23 cellular contexts compared by ENCODE assay signal in the genomic region with DNA sequence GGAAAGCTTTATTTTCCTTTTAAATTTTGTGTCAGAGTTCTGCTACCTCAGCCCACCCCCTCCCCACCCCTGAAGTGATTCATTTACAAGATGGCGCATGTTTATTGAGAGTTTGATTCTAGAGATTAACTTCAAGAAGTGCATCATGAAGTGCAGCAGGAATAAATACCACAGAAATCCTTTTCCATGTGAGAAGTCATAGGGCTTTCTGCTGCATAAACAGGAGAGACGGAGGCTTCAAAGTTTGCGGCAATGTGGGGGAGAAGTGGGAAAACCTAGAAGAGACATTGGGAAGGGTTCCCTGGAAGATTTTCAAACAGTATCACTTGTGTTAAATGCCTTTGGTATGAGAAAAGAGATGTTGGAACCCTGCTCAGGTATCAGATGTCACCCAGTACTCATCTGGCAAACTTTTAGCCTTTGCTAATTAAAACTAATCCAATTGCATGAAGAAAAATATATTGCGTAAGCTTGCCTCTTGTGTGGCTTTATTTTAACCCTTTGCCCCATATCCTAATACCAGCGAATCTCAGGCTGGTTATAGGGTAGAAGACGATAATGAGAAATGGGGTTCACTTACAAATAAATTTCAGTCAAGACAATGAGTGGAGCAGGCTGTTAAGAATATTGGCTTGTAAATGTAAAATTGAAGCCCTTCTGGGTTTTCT. TPM values are rescaled to one million over a fixed set of nuclear protein-coding genes. Genes with fewer than 3 reads are reported as not detected.
DNase-seq lines count a peak whose midpoint lies in the region; ATAC-seq, FAIRE-seq and TF ChIP-seq lines count a peak whose summit lies in the region.
"Had no signal": no experiment of that assay in that cellular context is flagged by ENCODE, and none has a peak within 500 bp of the region (broad histone marks: within the 10 kb centered on the region; RNA-seq: fewer than 3 reads in every experiment).

No MANE protein-coding gene starts in this region.

- no peak overlapping the region for H3K27ac Mint-ChIP-seq in astrocyte (ENCODE audit: unreplicated experiment)
- H3K27ac Mint-ChIP-seq in activated naive CD8-positive, alpha-beta T cell treated with anti-CD3 and anti-CD28 coated beads for 36 hours: no peak overlapping the region
- H3K27ac Mint-ChIP-seq: GM23338, HFFc6 had no signal

- TF ChIP-seq RAD21 in A549 (conservative IDR thresholded peaks at IDR 0.05 in 1 of 2, IDR thresholded peaks at IDR 0.05 in 1 of 2): no peak

- intact Hi-C loops in kidney (cut with DNase I): no loop called here

- POLR2A ChIA-PET in A549 (lab: Yijun Ruan, JAX): no interaction called here

- no peaks in the 10 kb centered on the region for H3K36me3 Mint-ChIP-seq in astrocyte (ENCODE audit: low read depth, unreplicated experiment)
- H3K36me3 Mint-ChIP-seq in activated naive CD8-positive, alpha-beta T cell treated with anti-CD3 and anti-CD28 coated beads for 36 hours: no peaks in the 10 kb centered on the region

- TF ChIP-seq EP300 in A549 (IDR thresholded peaks at IDR 0.05) (no peak), tibial nerve (IDR thresholded peaks at IDR 0.05) (no peak)

- H3K4me3 ChIP-seq in A549: no peak overlapping the region
- no peak overlapping the region for H3K4me3 ChIP-seq in astrocyte (ENCODE audit: insufficient read depth, low read depth, low read length)
- no peak overlapping the region for H3K4me3 ChIP-seq in keratinocyte (ENCODE audit: control insufficient read depth in 2 of 3, extremely low read depth in 1 of 3, insufficient read depth in 2 of 3, low read depth in 1 of 3, low read length in 3 of 3)
- no peak overlapping the region for H3K4me3 ChIP-seq in tibial nerve
- H3K4me3 ChIP-seq in kidney (ENCODE audit: low read length in 2 of 2): no peak overlapping the region
- H3K4me3 ChIP-seq: GM23338 had no signal

- H3K9me3 Mint-ChIP-seq in astrocyte (ENCODE audit: unreplicated experiment): no peaks in the 10 kb centered on the region
- H3K9me3 Mint-ChIP-seq in activated naive CD8-positive, alpha-beta T cell treated with anti-CD3 and anti-CD28 coated beads for 36 hours: no peaks in the 10 kb centered on the region
- H3K9me3 Mint-ChIP-seq: GM23338, HFFc6 had no signal

- peaks cover 22% of the 10 kb centered on the region for H4K20me1 ChIP-seq in astrocyte (ENCODE audit: insufficient read depth, low read length)
- no peaks in the 10 kb centered on the region for H4K20me1 ChIP-seq in keratinocyte (ENCODE audit: control insufficient read depth, extremely low read depth, insufficient read depth, low read length)

- no peaks in the 10 kb centered on the region for H3K27me3 Mint-ChIP-seq in astrocyte (ENCODE audit: low read depth, unreplicated experiment)
- H3K27me3 Mint-ChIP-seq in activated naive CD8-positive, alpha-beta T cell treated with anti-CD3 and anti-CD28 coated beads for 36 hours: peaks cover 21% of the 10 kb centered on the region

- H3K79me2 ChIP-seq in astrocyte (ENCODE audit: insufficient read depth, low read length) (peaks cover 86% of the 10 kb centered on the region), keratinocyte (ENCODE audit: control insufficient read depth, insufficient read depth, low read length) (peaks cover 62% of the 10 kb centered on the region)

- TF ChIP-seq CTCF in A549 (IDR thresholded peaks at IDR 0.05) (no peak), astrocyte (IDR thresholded peaks at IDR 0.05; ENCODE audit: insufficient read depth, low read depth, low read length) (no peak), keratinocyte (optimal IDR thresholded peaks at IDR 0.05 in 1 of 3, IDR thresholded peaks at IDR 0.05 in 1 of 3, conservative IDR thresholded peaks at IDR 0.05 in 1 of 3; ENCODE audit: extremely low read depth in 1 of 3, insufficient read depth in 2 of 3, low read length in 3 of 3) (no peak), tibial nerve (IDR thresholded peaks at IDR 0.05) (no peak), kidney (IDR thresholded peaks at IDR 0.05; ENCODE audit: borderline replicate concordance, extremely low read depth, insufficient read depth) (no peak)

- peaks cover 2% of the 10 kb centered on the region for H3K4me1 Mint-ChIP-seq in astrocyte (ENCODE audit: low read depth, unreplicated experiment)
- no peaks in the 10 kb centered on the region for H3K4me1 Mint-ChIP-seq in activated naive CD8-positive, alpha-beta T cell treated with anti-CD3 and anti-CD28 coated beads for 36 hours

- H3K4me1 ChIP-seq in A549 (no peaks in the 10 kb centered on the region), astrocyte (ENCODE audit: insufficient read depth, low read length) (no peaks in the 10 kb centered on the region), keratinocyte (ENCODE audit: control insufficient read depth, extremely low read depth, insufficient read depth, low read length) (peaks cover 8% of the 10 kb centered on the region), tibial nerve (no peaks in the 10 kb centered on the region), kidney (ENCODE audit: control insufficient read depth in 1 of 2, insufficient read depth in 1 of 2, low read depth in 1 of 2, low read length in 2 of 2) (no peaks in the 10 kb centered on the region)

- H3K36me3 ChIP-seq in astrocyte (ENCODE audit: insufficient read depth, low read length) (no peaks in the 10 kb centered on the region), keratinocyte (ENCODE audit: control insufficient read depth in 2 of 2, extremely low read depth in 1 of 2, insufficient read depth in 2 of 2, low read length in 2 of 2) (no peaks in the 10 kb centered on the region), tibial nerve (no peaks in the 10 kb centered on the region), kidney (ENCODE audit: control insufficient read depth in 1 of 2, insufficient read depth in 2 of 2, low read length in 2 of 2) (no peaks in the 10 kb centered on the region)

- no peak for ATAC-seq in A549
- ATAC-seq: GM23338 had no signal

- no peak overlapping the region for H3K4me3 Mint-ChIP-seq in astrocyte (ENCODE audit: unreplicated experiment)
- H3K4me3 Mint-ChIP-seq in activated naive CD8-positive, alpha-beta T cell treated with anti-CD3 and anti-CD28 coated beads for 36 hours: no peak overlapping the region
- H3K4me3 Mint-ChIP-seq: GM23338, HFFc6 had no signal

- peak; percentile 79 for FAIRE-seq in A549 (lab: Jason Lieb, UNC)
- FAIRE-seq in astrocyte (lab: Jason Lieb, UNC): peak; percentile 94
- peak; percentile 48 for FAIRE-seq in keratinocyte (lab: Jason Lieb, UNC)
- no peak for FAIRE-seq in kidney (lab: Jason Lieb, UNC)
- FAIRE-seq: A204.1, GM12891, GM18507 had no signal

- no peak overlapping the region for H3K9ac ChIP-seq in astrocyte (ENCODE audit: low read length)
- no peak overlapping the region for H3K9ac ChIP-seq in keratinocyte (ENCODE audit: control insufficient read depth, extremely low read depth, insufficient read depth, low read length)
- no peak overlapping the region for H3K9ac ChIP-seq in kidney (ENCODE audit: low read length in 2 of 2)

- CTCF ChIA-PET in A549 (lab: Yijun Ruan, JAX): no interaction called here

- WGBS in A549 (ENCODE audit: missing lambda C conversion rate): 95% methylated on average over 6 of the region's 6 CpGs
- 76 to 90% methylated on average over 6 of the region's 6 CpGs for WGBS in tibial nerve, 2 donors

- DNase-seq in A549 (ENCODE audit: low read depth in 1 of 2, low spot score in 1 of 2): no peak
- DNase-seq in H4 (ENCODE audit: low spot score): peak; percentile 80
- no peak for DNase-seq in astrocyte (ENCODE audit: low read depth)
- no peak for DNase-seq in keratinocyte (ENCODE audit: low read depth, low spot score)
- no peak for DNase-seq in tibial nerve (ENCODE audit: low spot score in 2 of 2)
- no peak for DNase-seq in kidney
- no peak for DNase-seq in activated gamma-delta T cell treated with Interleukin-2 at 50 U/mL for 16 hours
- no peak for DNase-seq in activated naive CD8-positive, alpha-beta T cell treated with anti-CD3 and anti-CD28 coated beads for 36 hours
- DNase-seq: DMS 273 treated with DMSO at 0.1 percent for 48 hours, GF-D8, HFFc6, Karpas-422, MM.1S, NCI-H1105, NCI-H1694, NCI-H2227 treated with DMSO at 0.1 percent for 48 hours, SIG-M5 had no signal

- no peak overlapping the region for H2AFZ ChIP-seq in astrocyte (ENCODE audit: low read depth, low read length)
- no peak overlapping the region for H2AFZ ChIP-seq in keratinocyte (ENCODE audit: control insufficient read depth, low read length)
- H2AFZ ChIP-seq: GM23338 had no signal

- no peaks in the 10 kb centered on the region for H3K27me3 ChIP-seq in astrocyte (ENCODE audit: insufficient read depth, low read length)
- H3K27me3 ChIP-seq in keratinocyte (ENCODE audit: control insufficient read depth, extremely low read depth, insufficient read depth, low read length): no peaks in the 10 kb centered on the region
- H3K27me3 ChIP-seq in tibial nerve: no peaks in the 10 kb centered on the region

- dilution Hi-C loops in keratinocyte (cut with MboI; ENCODE audit: extremely low pct_ligation_motif_present, low sequenced_read_pairs): no loop called here

- H3K9me1 ChIP-seq in keratinocyte (ENCODE audit: control insufficient read depth, extremely low read depth, insufficient read depth, low read length): no peaks in the 10 kb centered on the region

- H3K9me3 ChIP-seq in A549 (no peaks in the 10 kb centered on the region), astrocyte (ENCODE audit: insufficient read depth, low read depth, low read length) (no peaks in the 10 kb centered on the region), keratinocyte (ENCODE audit: control insufficient read depth, low read depth, low read length) (no peaks in the 10 kb centered on the region), tibial nerve (no peaks in the 10 kb centered on the region), kidney (ENCODE audit: control insufficient read depth in 1 of 2, low read length in 2 of 2) (no peaks in the 10 kb centered on the region)

- H3K27ac ChIP-seq in A549 (no peak overlapping the region), astrocyte (ENCODE audit: low read depth, low read length) (no peak overlapping the region), keratinocyte (ENCODE audit: control insufficient read depth, insufficient read depth, low read length) (peak overlapping the region; percentile 23), tibial nerve (no peak overlapping the region), kidney (ENCODE audit: low read depth in 2 of 2, low read length in 2 of 2) (no peak overlapping the region)
- H3K27ac ChIP-seq: C4-2B had no signal

- TF ChIP-seq POLR2A in A549 (IDR thresholded peaks at IDR 0.05; ENCODE audit: low read length): no peak
- TF ChIP-seq POLR2A in tibial nerve (IDR thresholded peaks at IDR 0.05): no peak

- H3K4me2 ChIP-seq in A549: no peak overlapping the region
- H3K4me2 ChIP-seq in astrocyte (ENCODE audit: low read length): no peak overlapping the region
- peak overlapping the region; percentile 50 for H3K4me2 ChIP-seq in keratinocyte (ENCODE audit: control insufficient read depth, extremely low read depth, insufficient read depth, low read depth, low read length)
- H3K4me2 ChIP-seq: GM23338 had no signal

RNA-seq across cellular contexts. Expression of a gene that starts 15.5 kb away (rescaled TPM):
- polyA plus RNA-seq in A549 (2011; rRNA removed) (5.0 and 9.9 TPM in 2 replicates), A549 (2017; fragmentation: RNase III; extraction: RNeasy Plus Mini Kit Qiagen cat#74134 plus additional on column Dnase treatment) (3.6 to 4.3 TPM (median 4.2 TPM) in 3 replicates), keratinocyte (3.6 to 5.4 TPM (median 3.7 TPM) in 3 replicates), kidney (ENCODE audit: insufficient read depth, low read depth, low replicate concordance) (3.1 TPM)
- 0.91 and 1.1 TPM in 2 replicates for polyA plus RNA-seq in A549 (2012; cell fraction: cytosol; rRNA removed)
- 3.0 and 3.6 TPM in 2 replicates for polyA plus RNA-seq in A549 (2012; cell fraction: nucleus; rRNA removed)
- polyA minus RNA-seq in A549 (2011; rRNA and poly(A)+ RNA removed): 9.6 and 12.5 TPM in 2 replicates
- total RNA-seq in H4 (2014; rRNA removed; shearing (Covaris generic)): 5.9 and 6.4 TPM in 2 replicates
- total RNA-seq in astrocyte (6.6 and 8.1 TPM in 2 replicates), tibial nerve (10 to 100 TPM; 13.2 to 39.0 (median 31.5) TPM), kidney (28.9 TPM)
- polyA plus RNA-seq in keratinocyte (2011; ENCODE audit: low read depth): 3.3 TPM
- polyA plus RNA-seq in keratinocyte (2011; cell fraction: cytosol; rRNA removed): 1.8 and 2.3 TPM in 2 replicates
- polyA plus RNA-seq in keratinocyte (2011; cell fraction: nucleus; rRNA removed): 11.5 and 12.4 TPM in 2 replicates
- 2.5 and 5.1 TPM in 2 replicates for polyA plus RNA-seq in keratinocyte (2012; ENCODE audit: low replicate concordance)
- 6.2 to 10.9 TPM (median 7.4 TPM) in 3 replicates for polyA minus RNA-seq in keratinocyte
- polyA minus RNA-seq in keratinocyte (2011; cell fraction: cytosol; rRNA and poly(A)+ RNA removed): 2.9 TPM
- polyA minus RNA-seq in keratinocyte (2011; cell fraction: nucleus; rRNA and poly(A)+ RNA removed): 7.9 and 14.3 TPM in 2 replicates
- 10 to 100 TPM; 25.6 to 25.8 TPM for total RNA-seq in activated naive CD8-positive, alpha-beta T cell treated with anti-CD3 and anti-CD28 coated beads for 36 hours
- total RNA-seq: OCI-LY7 had no signal
